In the genomic region with DNA sequence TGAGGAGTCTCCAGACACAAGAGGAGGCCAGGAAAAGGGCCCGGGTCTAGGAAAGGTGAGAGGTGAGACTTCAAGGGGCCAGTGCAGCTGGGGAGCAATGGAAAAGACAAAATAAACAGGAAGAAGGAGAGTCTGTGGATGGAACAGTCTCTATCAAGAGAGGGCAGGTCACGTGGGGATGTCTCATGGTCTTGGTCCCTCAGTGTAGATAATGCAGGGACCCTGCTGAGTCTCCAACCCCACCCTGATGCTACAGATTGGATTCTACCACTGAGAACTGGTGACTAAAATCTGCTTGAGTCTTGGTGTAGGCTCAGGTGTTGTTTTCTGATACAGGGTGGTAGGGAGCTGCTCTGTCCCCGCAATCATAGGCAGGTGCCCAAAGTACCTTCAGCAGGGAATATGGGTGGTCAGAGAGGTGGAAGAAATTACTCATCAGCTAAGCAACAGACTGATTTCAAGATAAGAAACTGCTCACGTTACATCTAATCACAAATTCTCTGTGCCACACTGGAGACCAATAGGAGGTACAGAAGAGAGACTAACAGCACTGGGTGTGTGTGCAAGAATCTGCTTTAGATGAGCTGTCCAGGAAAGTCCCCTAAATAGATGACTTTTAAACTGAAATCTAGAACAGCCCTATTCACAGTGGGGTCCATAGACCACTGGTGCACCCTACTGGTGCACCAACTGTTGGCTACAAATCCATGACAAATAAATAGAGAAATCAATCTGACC, we compare ENCODE assay signal across 8 cellular contexts.
A peak's percentile ranks its signal among the peaks of the same experiment; 100 is the strongest.
DNase-seq lines count a peak whose midpoint lies in the region; ATAC-seq and TF ChIP-seq lines count a peak whose summit lies in the region.

No MANE protein-coding gene starts in this region.

- TF ChIP-seq CTCF in AG04449 (IDR thresholded peaks at IDR 0.05; ENCODE audit: insufficient read depth, low read length, missing control alignments) (peak; percentile 4), KMS-11 (conservative IDR thresholded peaks at IDR 0.05; ENCODE audit: low read depth, low read length) (peak; percentile 29; the same call in 1 of the 2 replicates), WERI-Rb-1 (IDR thresholded peaks at IDR 0.05; ENCODE audit: low read depth, low read length) (no peak)

- CTCF ChIA-PET in AG04449 (lab: Yijun Ruan, JAX): interaction anchor here (1.8 to 8.8 kb wide), 2 partner anchors 111 to 115 kb away, joined by 8 to 51 read pairs; no protein-coding TSS in a partner anchor

- H3K36me3 Mint-ChIP-seq in effector memory CD8-positive, alpha-beta T cell (ENCODE audit: insufficient read depth): peaks cover 5% of the 10 kb centered on the region

- H4K20me1 ChIP-seq in KMS-11 (ENCODE audit: insufficient read depth): no peaks in the 10 kb centered on the region

- H3K4me3 ChIP-seq in AG04449 (ENCODE audit: low read depth, low read length) (no peak overlapping the region), KMS-11 (IDR thresholded peaks at IDR 0.05; ENCODE audit: insufficient read depth, low read depth, low read length) (no peak overlapping the region), WERI-Rb-1 (ENCODE audit: low read depth, low read length) (no peak overlapping the region)

- H3K27me3 ChIP-seq in KMS-11 (ENCODE audit: insufficient read depth, low read depth): no peaks in the 10 kb centered on the region
- no peaks in the 10 kb centered on the region for H3K27me3 ChIP-seq in WERI-Rb-1 (ENCODE audit: insufficient read depth, low read depth, severe bottlenecking)

- peaks cover 21 to 32% of the 10 kb centered on the region in 2 donors for H3K27me3 Mint-ChIP-seq in effector memory CD8-positive, alpha-beta T cell

- H2AFZ ChIP-seq in KMS-11 (ENCODE audit: low read depth): peak overlapping the region; percentile 4; the same call in 1 of the 2 replicates

- no peaks in the 10 kb centered on the region for H3K79me2 ChIP-seq in KMS-11 (ENCODE audit: insufficient read depth, low read depth)

- peak; percentile 78 for ATAC-seq in GM18517 (IDR thresholded peaks at IDR 0.05; ENCODE audit: unreplicated experiment)
- ATAC-seq in effector memory CD8-positive, alpha-beta T cell (replicated peaks): peak; percentile 12
- ATAC-seq in HG03280 (IDR thresholded peaks at IDR 0.05; ENCODE audit: unreplicated experiment): no peak

- no peak overlapping the region for H3K9ac ChIP-seq in KMS-11

- no peaks in the 10 kb centered on the region for H3K9me3 Mint-ChIP-seq in effector memory CD8-positive, alpha-beta T cell

- H3K4me2 ChIP-seq in KMS-11: peak overlapping the region; percentile 27

- POLR2A ChIA-PET in AG04449 (lab: Yijun Ruan, JAX): no interaction called here

- peaks cover 6 to 17% of the 10 kb centered on the region in 2 donors for H3K4me1 Mint-ChIP-seq in effector memory CD8-positive, alpha-beta T cell (ENCODE audit: low read depth in 2 of 2)

- H3K4me3 Mint-ChIP-seq in effector memory CD8-positive, alpha-beta T cell: no peak overlapping the region

- H3K4me1 ChIP-seq in KMS-11 (ENCODE audit: low read depth, poor library complexity, severe bottlenecking): peaks cover 52% of the 10 kb centered on the region

- H3K36me3 ChIP-seq in KMS-11 (ENCODE audit: insufficient read depth): no peaks in the 10 kb centered on the region
- no peaks in the 10 kb centered on the region for H3K36me3 ChIP-seq in WERI-Rb-1

- H3K27ac Mint-ChIP-seq in effector memory CD8-positive, alpha-beta T cell: no peak overlapping the region

- H3K27ac ChIP-seq in KMS-11 (peak overlapping the region; percentile 39), WERI-Rb-1 (no peak overlapping the region)

- no peak for DNase-seq in AG04449 (ENCODE audit: low read depth, low spot score)
- DNase-seq in effector memory CD8-positive, alpha-beta T cell: no peak
- no peak for DNase-seq in COLO668 (lab: John Stamatoyannopoulos, UW; ENCODE audit: unreplicated experiment)
- DNase-seq in WERI-Rb-1: no peak
- no peak for DNase-seq in activated effector memory CD4-positive, alpha-beta T cell treated with anti-CD3 and anti-CD28 coated beads, Interleukin-2, amount 50 U/mL, for 16 hours

- H3K9me3 ChIP-seq in WERI-Rb-1 (ENCODE audit: severe bottlenecking): no peaks in the 10 kb centered on the region
